Comparison of ENCODE assay signal across 8 cellular contexts in the genomic region with DNA sequence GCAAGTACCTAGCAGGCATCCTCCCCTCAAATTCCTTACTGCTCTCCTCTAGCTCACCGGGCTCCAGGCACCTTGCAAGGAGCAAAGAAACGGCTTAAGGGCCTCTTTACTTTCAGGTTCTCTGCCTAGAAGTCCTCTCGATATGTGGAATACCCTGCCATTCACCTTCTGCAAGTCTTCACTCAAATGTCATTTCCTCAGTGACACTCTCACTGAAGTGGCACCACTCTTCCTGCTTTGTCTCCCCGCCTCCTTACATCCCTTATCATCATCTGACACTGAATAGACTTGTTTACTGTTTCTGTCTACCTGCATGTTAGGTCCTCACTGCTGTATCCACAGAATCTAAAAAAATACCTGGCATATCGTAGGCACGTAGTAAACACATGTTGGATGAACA. TPM values are rescaled to one million over a fixed set of nuclear protein-coding genes. Genes with fewer than 3 reads are reported as not detected.
DNase-seq lines count a peak whose midpoint lies in the region; ATAC-seq and TF ChIP-seq lines count a peak whose summit lies in the region.

No MANE protein-coding gene starts in this region.

- DNase-seq in left ventricle myocardium inferior (no peak), Right ventricle myocardium inferior (ENCODE audit: missing footprints) (no peak), body of pancreas (no peak), NCI-H345 (lab: John Stamatoyannopoulos, UW) (no peak), kidney glomerular epithelial cell (lab: John Stamatoyannopoulos, UW) (no peak), SHP77 (lab: John Stamatoyannopoulos, UW) (no peak)
- DNase-seq in stimulated activated CD4-positive, alpha-beta T cell treated with anti-CD3 and anti-CD28 coated beads, Interleukin-4, amount 100 ng/mL, for 1 hour: no peak

- H3K4me1 ChIP-seq in left ventricle myocardium inferior (peaks cover 52% of the 10 kb centered on the region), body of pancreas (peaks cover 24% of the 10 kb centered on the region), mesodermal cell (ENCODE audit: control insufficient read depth, insufficient read depth, low read length, poor library complexity, severe bottlenecking) (peaks cover 4% of the 10 kb centered on the region)

- H3K27me3 ChIP-seq in left ventricle myocardium inferior (ENCODE audit: low read depth) (no peaks in the 10 kb centered on the region), body of pancreas (no peaks in the 10 kb centered on the region)

- TF ChIP-seq POLR2A in body of pancreas (IDR thresholded peaks at IDR 0.05): no peak

- WGBS in body of pancreas, 2 donors: 30 to 32% methylated on average over 6 of the region's 6 CpGs
- 68 to 74% methylated on average over 6 of the region's 6 CpGs for WGBS in mesodermal cell (ENCODE audit: insufficient coverage in 2 of 2), 2 experiments

- no peaks in the 10 kb centered on the region for H3K9me3 ChIP-seq in left ventricle myocardium inferior (replicated peaks)
- H3K9me3 ChIP-seq in body of pancreas: no peaks in the 10 kb centered on the region
- no peaks in the 10 kb centered on the region for H3K9me3 ChIP-seq in mesodermal cell (ENCODE audit: control insufficient read depth, low read length)

- TF ChIP-seq CTCF in left ventricle myocardium inferior (IDR thresholded peaks at IDR 0.05; ENCODE audit: borderline replicate concordance) (no peak), body of pancreas (IDR thresholded peaks at IDR 0.05) (no peak)

- peaks cover 57% of the 10 kb centered on the region for H3K36me3 ChIP-seq in left ventricle myocardium inferior
- peaks cover 0 to 3% of the 10 kb centered on the region in 2 donors for H3K36me3 ChIP-seq in body of pancreas (replicated peaks in 1 of 2; ENCODE audit: insufficient read depth in 1 of 2, low read depth in 2 of 2)
- H3K36me3 ChIP-seq in mesodermal cell (ENCODE audit: control insufficient read depth, insufficient read depth, low read length): peaks cover 41% of the 10 kb centered on the region

- H3K4me3 ChIP-seq in left ventricle myocardium inferior: peak overlapping the region; percentile 82
- peak overlapping the region; percentile 46 to 84 for H3K4me3 ChIP-seq in body of pancreas
- H3K4me3 ChIP-seq in mesodermal cell (ENCODE audit: extremely low read depth, insufficient read depth, low read length, poor library complexity, severe bottlenecking): peak overlapping the region; percentile 90

- intact Hi-C loops in left ventricle myocardium inferior (cut with micrococcal nuclease): no loop called here
- intact Hi-C loops in Right ventricle myocardium inferior (cut with DNase I): loop anchor here (2.0 to 5.0 kb wide), 2 partner anchors 45 to 62 kb away; a partner anchor contains a TSS
- intact Hi-C loops in body of pancreas (cut with DNase I): no loop called here

- H3K27ac ChIP-seq in left ventricle myocardium inferior (replicated peaks) (peak overlapping the region; percentile 93), body of pancreas (no peak overlapping the region), mesodermal cell (ENCODE audit: low read depth, low read length, severe bottlenecking) (peak overlapping the region; percentile 80)

- ATAC-seq in Right ventricle myocardium inferior: no peak
- no peak for ATAC-seq in body of pancreas

RNA-seq across cellular contexts. Expression of a gene that starts 0.9 kb away (rescaled TPM):
- total RNA-seq in left ventricle myocardium inferior (13.6 TPM), Right ventricle myocardium inferior (12.4 TPM), body of pancreas (10 to 100 TPM; 13.0 to 32.3 TPM)
- polyA plus RNA-seq in mesodermal cell (2013, experiment 1 of 2): 14.6 TPM
- polyA plus RNA-seq in mesodermal cell (2013, experiment 2 of 2): 12.3 TPM

RNA-seq across cellular contexts. Expression of a gene that starts 1.0 kb away (rescaled TPM):
- total RNA-seq in left ventricle myocardium inferior: 25.6 TPM
- total RNA-seq in Right ventricle myocardium inferior: 28.9 TPM
- total RNA-seq in body of pancreas: 10 to 100 TPM; 27.4 to 35.8 TPM
- 29.7 TPM for polyA plus RNA-seq in mesodermal cell (2013, experiment 1 of 2)
- polyA plus RNA-seq in mesodermal cell (2013, experiment 2 of 2): 29.3 TPM

RNA-seq across cellular contexts. Expression of a gene that starts 45.5 kb away (rescaled TPM):
- total RNA-seq in left ventricle myocardium inferior (44.2 TPM), Right ventricle myocardium inferior (33.7 TPM), body of pancreas (10 to 100 TPM; 10.9 to 23.4 TPM)
- polyA plus RNA-seq in mesodermal cell (2013, experiment 1 of 2): 19.0 TPM
- 16.9 TPM for polyA plus RNA-seq in mesodermal cell (2013, experiment 2 of 2)

Comparison
In these comparisons a context has a peak if more than half of its experiments do, and no peak if none do; other contexts are left out.
1. H3K27ac ChIP-seq: peak in left ventricle myocardium inferior (single experiment) and mesodermal cell (single experiment); none in body of pancreas (0 of 4).
2. Peak in every context shown above with its lines, with median percentiles within 50 percentile points of each other: H3K4me3 ChIP-seq.